Comparison of ENCODE assay signal across 25 cellular contexts in the genomic region with DNA sequence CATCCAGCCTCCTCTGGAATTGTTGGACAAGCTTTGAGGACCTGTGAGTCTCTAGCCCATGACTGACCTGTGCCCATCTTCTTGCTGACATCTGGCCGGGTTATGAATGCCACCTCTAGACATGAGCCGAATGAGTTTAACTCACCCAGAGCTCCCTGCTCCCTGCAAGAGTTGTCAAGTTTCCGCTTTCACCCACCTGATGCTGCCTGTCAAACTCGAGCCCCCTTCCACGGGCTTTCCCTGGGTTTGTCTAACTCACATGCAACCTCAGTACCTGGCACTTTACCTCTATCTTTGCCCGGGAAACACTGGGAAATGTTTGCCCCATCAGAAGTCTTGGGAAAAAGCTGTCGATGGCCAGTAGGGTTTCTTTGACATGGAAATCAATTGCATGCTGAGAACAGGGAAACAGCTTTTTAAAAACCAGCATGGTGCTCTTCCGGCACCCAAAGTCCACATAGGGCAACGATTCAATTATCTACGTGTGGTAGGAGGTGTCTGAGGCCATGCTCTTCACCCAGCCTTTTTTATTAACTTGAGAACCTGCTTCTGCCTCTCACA. TPM values are rescaled to one million over a fixed set of nuclear protein-coding genes. Genes with fewer than 3 reads are reported as not detected.
DNase-seq lines count a peak whose midpoint lies in the region; ATAC-seq and TF ChIP-seq lines count a peak whose summit lies in the region.
"Had no signal": no experiment of that assay in that cellular context is flagged by ENCODE, and none has a peak within 500 bp of the region (broad histone marks: within the 10 kb centered on the region; RNA-seq: fewer than 3 reads in every experiment).

No MANE protein-coding gene starts in this region.

- no peak for TF ChIP-seq CTCF in gastroesophageal sphincter (IDR thresholded peaks at IDR 0.05)
- no peak for TF ChIP-seq CTCF in smooth muscle cell (IDR thresholded peaks at IDR 0.05; ENCODE audit: borderline replicate concordance, insufficient read depth, poor library complexity, severe bottlenecking)

- 48 to 57% methylated on average over 4 to 8 of the region's 10 CpGs for WGBS in gastroesophageal sphincter (ENCODE audit: low coverage in 1 of 2), 2 donors
- 78% methylated on average over 10 of the region's 10 CpGs for WGBS in smooth muscle cell (ENCODE audit: low lambda C conversion rate)

- H3K36me3 ChIP-seq in gastroesophageal sphincter (no peaks in the 10 kb centered on the region), smooth muscle cell (ENCODE audit: low read depth) (no peaks in the 10 kb centered on the region)
- H3K36me3 ChIP-seq: Peyer's patch, SJSA1 had no signal

- H3K27ac ChIP-seq in gastroesophageal sphincter (peak overlapping the region in 3 of 4 donors; percentile 31 to 45 (median 41)), smooth muscle cell (ENCODE audit: low read depth) (no peak overlapping the region)
- H3K27ac ChIP-seq: 22Rv1, C4-2B, HL-60, Peyer's patch, SJSA1 had no signal

- peaks cover 5% of the 10 kb centered on the region for H3F3A ChIP-seq in smooth muscle cell (ENCODE audit: low read depth)

- ATAC-seq in gastroesophageal sphincter (no peak), GM21381 (IDR thresholded peaks at IDR 0.05; ENCODE audit: unreplicated experiment) (no peak), GM19328 (IDR thresholded peaks at IDR 0.05; ENCODE audit: unreplicated experiment) (no peak)
- ATAC-seq: HepG2, K562 had no signal

- H3K4me1 ChIP-seq in gastroesophageal sphincter (peaks cover 0 to 24% (median 8%) of the 10 kb centered on the region in 3 donors), smooth muscle cell (ENCODE audit: low read depth) (peaks cover 4% of the 10 kb centered on the region)
- H3K4me1 ChIP-seq: Peyer's patch had no signal

- no peak overlapping the region for H2AFZ ChIP-seq in smooth muscle cell (ENCODE audit: low read depth)

- no peak for TF ChIP-seq EP300 in gastroesophageal sphincter (IDR thresholded peaks at IDR 0.05)

- DNase-seq in NCI-H2107 treated with DMSO at 0.1 percent for 48 hours (lab: John Stamatoyannopoulos, UW; ENCODE audit: unreplicated experiment) (peak; percentile 13), NCI-H2107 (lab: John Stamatoyannopoulos, UW) (no peak), smooth muscle cell (lab: John Stamatoyannopoulos, UW; ENCODE audit: unreplicated experiment) (no peak), KG1 (lab: John Stamatoyannopoulos, UW) (no peak), C1 segment of cervical spinal cord (lab: John Stamatoyannopoulos, UW) (no peak)
- DNase-seq: ACHN; Calu3; CD8-positive, alpha-beta memory T cell; DMS153; HCEC 1CT; NCI-H1092 treated with DMSO at 0.1 percent for 48 hours; NCI-H1436 treated with DMSO at 0.1 percent for 48 hours; NCI-H2029 treated with DMSO at 0.1 percent for 48 hours; NCI-H526; Peyer's patch had no signal

- H3K9me3 ChIP-seq in gastroesophageal sphincter, result no peaks in the 10 kb centered on the region
- no peaks in the 10 kb centered on the region for H3K9me3 ChIP-seq in smooth muscle cell (replicated peaks; ENCODE audit: low read depth)
- H3K9me3 ChIP-seq: SJSA1 had no signal

- no peaks in the 10 kb centered on the region for H3K27me3 ChIP-seq in gastroesophageal sphincter
- H3K27me3 ChIP-seq in smooth muscle cell (ENCODE audit: low read depth), result no peaks in the 10 kb centered on the region
- H3K27me3 ChIP-seq: Peyer's patch, SJSA1 had no signal

- TF ChIP-seq POLR2A in gastroesophageal sphincter (IDR thresholded peaks at IDR 0.05), result no peak

- no peaks in the 10 kb centered on the region for H3K79me2 ChIP-seq in smooth muscle cell (ENCODE audit: low read depth)

- H3K4me2 ChIP-seq in smooth muscle cell, result peak overlapping the region; percentile 36

- H4K20me1 ChIP-seq in smooth muscle cell (ENCODE audit: low read depth), result no peaks in the 10 kb centered on the region

- no peak overlapping the region for H3K4me3 ChIP-seq in gastroesophageal sphincter
- no peak overlapping the region for H3K4me3 ChIP-seq in smooth muscle cell
- H3K4me3 ChIP-seq: K562, Peyer's patch, SJSA1 had no signal

- H3K9ac ChIP-seq in smooth muscle cell (ENCODE audit: low read depth), result no peak overlapping the region

RNA-seq across cellular contexts. Expression of gene DNAH17, which starts 33.8 kb away (rescaled TPM):
- total RNA-seq in gastroesophageal sphincter (under 1 TPM in 1 of 4 donors, not detected in 3; 0.15 TPM), smooth muscle cell (0.18 and 0.27 TPM in 2 replicates)
- 0.98 and 4.2 TPM in 2 replicates for polyA plus RNA-seq in smooth muscle cell
- total RNA-seq: HT-29, SJSA1 had no signal
- polyA plus RNA-seq: CD8-positive, alpha-beta memory T cell had no signal
